Comparison of ENCODE assay signal across 35 cellular contexts in the genomic region with DNA sequence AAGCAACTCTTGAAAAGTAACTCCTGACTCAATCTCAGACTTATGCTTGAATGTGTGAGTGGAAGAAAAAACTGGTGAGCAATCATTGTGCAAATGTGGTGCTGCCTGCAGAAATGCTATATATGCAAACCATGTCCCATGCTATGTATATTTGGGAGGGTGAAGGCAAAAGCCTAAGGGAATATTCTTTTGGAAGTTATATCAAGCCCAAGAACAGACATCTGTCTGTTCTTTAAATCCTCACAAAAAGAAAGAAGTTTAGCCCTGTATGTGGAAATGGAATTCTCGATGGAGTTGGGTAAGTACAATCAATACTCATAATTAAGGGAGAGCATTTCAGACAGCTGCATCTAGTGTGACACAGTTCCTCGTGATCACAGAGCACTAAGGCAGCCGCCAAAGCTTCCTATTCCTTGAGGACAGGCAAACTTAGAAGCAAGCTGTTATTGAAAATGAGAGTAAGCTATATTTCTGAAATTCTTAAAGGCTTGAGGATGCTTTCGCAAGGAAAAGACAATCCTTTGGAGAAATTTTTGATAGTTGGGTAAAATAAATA.
"Had no signal": no experiment of that assay in that cellular context is flagged by ENCODE, and none has a peak within 500 bp of the region (broad histone marks: within the 10 kb centered on the region; RNA-seq: fewer than 3 reads in every experiment).

No MANE protein-coding gene starts in this region.

- H3K4me1 Mint-ChIP-seq: activated B cell treated with CpG ODN at 0.5 μM for 24 hours; activated naive CD4-positive, alpha-beta T cell treated with anti-CD3 and anti-CD28 coated beads, Interleukin-2, amount 50 U/mL, for 24 hours; activated naive CD8-positive, alpha-beta T cell treated with anti-CD3 and anti-CD28 coated beads for 36 hours; activated naive CD8-positive, alpha-beta T cell treated with anti-CD3 and anti-CD28 coated beads, Interleukin-2, amount 50 U/mL, for 24 hours; activated T-helper 17 cell treated with anti-CD3 and anti-CD28 coated beads, Interleukin-2, amount 50 U/mL, for 72 hours; endodermal cell; T-cell had no signal

- H3K4me3 Mint-ChIP-seq: activated B cell treated with CpG ODN at 0.5 μM for 24 hours; activated CD8-positive, alpha-beta T cell treated with anti-CD3 and anti-CD28 coated beads for 36 hours; activated naive CD4-positive, alpha-beta T cell treated with anti-CD3 and anti-CD28 coated beads, Interleukin-2, amount 50 U/mL, for 24 hours; activated naive CD8-positive, alpha-beta T cell treated with anti-CD3 and anti-CD28 coated beads for 36 hours; activated naive CD8-positive, alpha-beta T cell treated with anti-CD3 and anti-CD28 coated beads, Interleukin-2, amount 50 U/mL, for 24 hours; activated T-cell treated with anti-CD3 and anti-CD28 coated beads, Interleukin-2, amount 50 U/mL, for 4 hours; activated T-helper 17 cell treated with anti-CD3 and anti-CD28 coated beads, Interleukin-2, amount 50 U/mL, for 72 hours; brain; dendritic cell treated with granulocyte-macrophage colony-stimulating factor and Interleukin-4, amounts not matched to agents 40 ng/mL and 50 ng/mL, for 4 days; endodermal cell; T-cell; T-helper 1 cell treated with Interleukin-12 subunit alpha and Interleukin-12 subunit beta and Interleukin-4 antibody, amounts not matched to agents 30 μg/mL and 1 μg/mL, for 36 hours; T-helper 2 cell treated with Interferon-gamma antibody and Interleukin-4, amounts not matched to agents 5 μg/mL and 100 μg/mL, for 36 hours had no signal

- H3K4me3 ChIP-seq: ascending aorta, breast epithelium, cardiac muscle cell, coronary artery, dorsolateral prefrontal cortex, gastroesophageal sphincter had no signal

- H3K27me3 ChIP-seq: ascending aorta, breast epithelium, cardiac muscle cell, dorsolateral prefrontal cortex, gastroesophageal sphincter had no signal

- H3K36me3 ChIP-seq: ascending aorta, breast epithelium, cardiac muscle cell, gastroesophageal sphincter, WERI-Rb-1 had no signal

- H3K27me3 Mint-ChIP-seq: activated B cell treated with CpG ODN at 0.5 μM for 24 hours; activated CD8-positive, alpha-beta T cell treated with anti-CD3 and anti-CD28 coated beads for 36 hours; activated naive CD4-positive, alpha-beta T cell treated with anti-CD3 and anti-CD28 coated beads, Interleukin-2, amount 50 U/mL, for 24 hours; activated naive CD8-positive, alpha-beta T cell treated with anti-CD3 and anti-CD28 coated beads for 36 hours; activated naive CD8-positive, alpha-beta T cell treated with anti-CD3 and anti-CD28 coated beads, Interleukin-2, amount 50 U/mL, for 24 hours; activated T-helper 17 cell treated with anti-CD3 and anti-CD28 coated beads, Interleukin-2, amount 50 U/mL, for 72 hours; brain; dendritic cell treated with granulocyte-macrophage colony-stimulating factor and Interleukin-4, amounts not matched to agents 40 ng/mL and 50 ng/mL, for 4 days; T-cell had no signal

- H3K9me3 Mint-ChIP-seq: activated naive CD4-positive, alpha-beta T cell treated with anti-CD3 and anti-CD28 coated beads, Interleukin-2, amount 50 U/mL, for 24 hours; activated naive CD8-positive, alpha-beta T cell treated with anti-CD3 and anti-CD28 coated beads, Interleukin-2, amount 50 U/mL, for 24 hours; activated T-cell treated with anti-CD3 and anti-CD28 coated beads, Interleukin-2, amount 50 U/mL, for 4 hours; brain; endodermal cell; T-helper 1 cell treated with Interleukin-12 subunit alpha and Interleukin-12 subunit beta and Interleukin-4 antibody, amounts not matched to agents 30 μg/mL and 1 μg/mL, for 36 hours had no signal

- ATAC-seq: activated CD4-positive, CD25-positive, alpha-beta regulatory T cell treated with anti-CD3 and anti-CD28 coated beads, Interleukin-2, amount 50 U/mL, for 24 hours; activated CD8-positive, alpha-beta T cell treated with anti-CD3 and anti-CD28 coated beads for 36 hours; activated naive CD8-positive, alpha-beta T cell treated with anti-CD3 and anti-CD28 coated beads, Interleukin-2, amount 50 U/mL, for 24 hours; activated T-cell treated with anti-CD3 and anti-CD28 coated beads, Interleukin-2, amount 50 U/mL, for 4 hours; activated T-helper 17 cell treated with anti-CD3 and anti-CD28 coated beads, Interleukin-2, amount 50 U/mL, for 72 hours; esophagus mucosa; gastroesophageal sphincter; T-cell had no signal

- H3K36me3 Mint-ChIP-seq: activated naive CD4-positive, alpha-beta T cell treated with anti-CD3 and anti-CD28 coated beads, Interleukin-2, amount 50 U/mL, for 24 hours; activated naive CD8-positive, alpha-beta T cell treated with anti-CD3 and anti-CD28 coated beads for 36 hours; brain; T-cell had no signal

- H3K27ac Mint-ChIP-seq: activated B cell treated with CpG ODN at 0.5 μM for 24 hours; activated CD8-positive, alpha-beta T cell treated with anti-CD3 and anti-CD28 coated beads for 36 hours; activated naive CD4-positive, alpha-beta T cell treated with anti-CD3 and anti-CD28 coated beads, Interleukin-2, amount 50 U/mL, for 24 hours; activated naive CD8-positive, alpha-beta T cell treated with anti-CD3 and anti-CD28 coated beads for 36 hours; activated naive CD8-positive, alpha-beta T cell treated with anti-CD3 and anti-CD28 coated beads, Interleukin-2, amount 50 U/mL, for 24 hours; activated T-helper 17 cell treated with anti-CD3 and anti-CD28 coated beads, Interleukin-2, amount 50 U/mL, for 72 hours; dendritic cell treated with granulocyte-macrophage colony-stimulating factor and Interleukin-4, amounts not matched to agents 40 ng/mL and 50 ng/mL, for 4 days; endodermal cell; T-cell; T-helper 1 cell treated with Interleukin-12 subunit alpha and Interleukin-12 subunit beta and Interleukin-4 antibody, amounts not matched to agents 30 μg/mL and 1 μg/mL, for 36 hours; T-helper 2 cell treated with Interferon-gamma antibody and Interleukin-4, amounts not matched to agents 5 μg/mL and 100 μg/mL, for 36 hours had no signal

- H3K9me3 ChIP-seq: ascending aorta, breast epithelium, gastroesophageal sphincter had no signal

- H3K27ac ChIP-seq: ascending aorta, breast epithelium, cardiac muscle cell, coronary artery, gastroesophageal sphincter, WERI-Rb-1 had no signal

- DNase-seq: activated B cell treated with CpG ODN at 0.5 μM for 24 hours; activated CD4-positive, alpha-beta T cell treated with anti-CD3 and anti-CD28 coated beads for 48 hours; activated CD4-positive, alpha-beta T cell treated with anti-CD3 and anti-CD28 coated beads, Interleukin-2, amount 50 U/mL, for 1 hour; activated CD4-positive, alpha-beta T cell treated with anti-CD3 and anti-CD28 coated beads, Interleukin-2, amount 50 U/mL, for 48 hours; activated CD8-positive, alpha-beta memory T cell treated with anti-CD3 and anti-CD28 coated beads for 24 hours; activated CD8-positive, alpha-beta T cell treated with anti-CD3 and anti-CD28 coated beads for 36 hours; activated effector memory CD4-positive, alpha-beta T cell treated with Interleukin-2 at 50 U/mL for 16 hours; activated gamma-delta T cell treated with Interleukin-2 at 50 U/mL for 16 hours; activated naive CD4-positive, alpha-beta T cell treated with Interleukin-2 at 50 U/mL for 16 hours; activated naive CD8-positive, alpha-beta T cell treated with anti-CD3 and anti-CD28 coated beads for 36 hours; activated naive CD8-positive, alpha-beta T cell treated with anti-CD3 and anti-CD28 coated beads, Interleukin-2, amount 50 U/mL, for 24 hours; activated T-cell treated with anti-CD3 and anti-CD28 coated beads, Interleukin-2, amount 50 U/mL, for 4 hours; central memory CD4-positive, alpha-beta T cell; cerebellar nuclear complex; effector memory CD4-positive, alpha-beta T cell; endodermal cell; foreskin fibroblast; head of caudate nucleus; T-cell; T1000; WERI-Rb-1 had no signal

- H3K4me1 ChIP-seq: ascending aorta, breast epithelium, gastroesophageal sphincter had no signal
